In genomic region chr20:3696200-3696599, GRCh38 we compare ENCODE assay signal across 13 cellular contexts. TPM values are rescaled to one million over a fixed set of nuclear protein-coding genes. Genes with fewer than 3 reads are reported as not detected.
DNase-seq lines count a peak whose midpoint lies in the region; FAIRE-seq and TF ChIP-seq lines count a peak whose summit lies in the region.
"Had no signal": no experiment of that assay in that cellular context is flagged by ENCODE, and none has a peak within 500 bp of the region (broad histone marks: within the 10 kb centered on the region; RNA-seq: fewer than 3 reads in every experiment).

No MANE protein-coding gene starts in this region.

- H3K36me3 ChIP-seq in Karpas-422 (ENCODE audit: insufficient read depth, low read length) (no peaks in the 10 kb centered on the region), bronchial epithelial cell (ENCODE audit: control insufficient read depth, insufficient read depth, low read length) (no peaks in the 10 kb centered on the region), neural progenitor cell (no peaks in the 10 kb centered on the region)

- H3K4me1 Mint-ChIP-seq in neural progenitor cell: no peaks in the 10 kb centered on the region

- H3K4me1 ChIP-seq in Karpas-422 (ENCODE audit: low read length) (no peaks in the 10 kb centered on the region), neural progenitor cell (no peaks in the 10 kb centered on the region)

- H3K27ac ChIP-seq in Karpas-422 (ENCODE audit: low read length) (no peak overlapping the region), neural progenitor cell (no peak overlapping the region)
- H3K27ac ChIP-seq: coronary artery had no signal

- H3K27me3 Mint-ChIP-seq in neural progenitor cell (ENCODE audit: insufficient read depth, low read depth): peaks cover 6% of the 10 kb centered on the region

- H3K79me2 ChIP-seq in Karpas-422 (ENCODE audit: low read length): no peaks in the 10 kb centered on the region
- H3K79me2 ChIP-seq in neural progenitor cell (ENCODE audit: low read depth): no peaks in the 10 kb centered on the region

- H3K27ac Mint-ChIP-seq in neural progenitor cell: no peak overlapping the region
- H3K27ac Mint-ChIP-seq: activated T-helper 2 cell treated with anti-CD3 and anti-CD28 coated beads, Interferon-gamma antibody, Interleukin-2, Interleukin-4, amounts not matched to agents 10 μg/mL and 5 μg/mL and 100 μg/mL, durations not matched to agents 14 hours and 24 hours and 36 hours had no signal

- H3K9ac ChIP-seq in Karpas-422 (ENCODE audit: low read length) (no peak overlapping the region), neural progenitor cell (no peak overlapping the region)

- H4K20me1 ChIP-seq in Karpas-422 (ENCODE audit: insufficient read depth, low read depth, low read length) (no peaks in the 10 kb centered on the region), neural progenitor cell (ENCODE audit: low read depth) (no peaks in the 10 kb centered on the region)

- no peaks in the 10 kb centered on the region for H3K27me3 ChIP-seq in Karpas-422 (ENCODE audit: low read length)
- no peaks in the 10 kb centered on the region for H3K27me3 ChIP-seq in bronchial epithelial cell (ENCODE audit: control insufficient read depth, insufficient read depth, low read length)
- no peaks in the 10 kb centered on the region for H3K27me3 ChIP-seq in neural progenitor cell

- H3K9me3 ChIP-seq in Karpas-422 (ENCODE audit: low read length) (peaks cover 4% of the 10 kb centered on the region; the same call in 1 of the 2 replicates), neural progenitor cell (ENCODE audit: low read depth) (no peaks in the 10 kb centered on the region)

- peak; percentile 61 for DNase-seq in DMS 273 (lab: John Stamatoyannopoulos, UW; ENCODE audit: unreplicated experiment)
- no peak for DNase-seq in DMS 273 treated with DMSO at 0.1 percent for 48 hours (lab: John Stamatoyannopoulos, UW)
- DNase-seq in Karpas-422: peak; percentile 72
- DNase-seq in bronchial epithelial cell (ENCODE audit: low read depth): no peak
- DNase-seq in neural progenitor cell (ENCODE audit: low spot score): no peak
- no peak for DNase-seq in NOMO-1 treated with dmso at 0.1 percent for 144 hours (lab: John Stamatoyannopoulos, UW; ENCODE audit: unreplicated experiment)
- DNase-seq in mesenteric fat pad (ENCODE audit: low spot score): no peak
- no peak for DNase-seq in germinal center (ENCODE audit: low spot score)
- DNase-seq: NCI-H510A treated with DMSO at 0.1 percent for 48 hours, T-helper 9 cell had no signal

- FAIRE-seq in bronchial epithelial cell (lab: Jason Lieb, UNC): no peak

- no peaks in the 10 kb centered on the region for H3K36me3 Mint-ChIP-seq in neural progenitor cell

- H3K4me3 ChIP-seq in Karpas-422 (ENCODE audit: low read length) (no peak overlapping the region), bronchial epithelial cell (ENCODE audit: low read depth, low read length) (no peak overlapping the region), neural progenitor cell (no peak overlapping the region)
- H3K4me3 ChIP-seq: coronary artery had no signal

- no peak overlapping the region for H2AFZ ChIP-seq in Karpas-422 (ENCODE audit: low read length)
- H2AFZ ChIP-seq in neural progenitor cell (replicated peaks): no peak overlapping the region

- no peak overlapping the region for H3K4me3 Mint-ChIP-seq in neural progenitor cell

- H3K9me3 Mint-ChIP-seq in neural progenitor cell: peaks cover 3% of the 10 kb centered on the region
- H3K9me3 Mint-ChIP-seq: activated T-helper 2 cell treated with anti-CD3 and anti-CD28 coated beads, Interferon-gamma antibody, Interleukin-2, Interleukin-4, amounts not matched to agents 10 μg/mL and 5 μg/mL and 100 μg/mL, durations not matched to agents 14 hours and 24 hours and 36 hours had no signal

- H3F3A ChIP-seq in neural progenitor cell (ENCODE audit: low read depth): no peaks in the 10 kb centered on the region

- H3K4me2 ChIP-seq in Karpas-422 (ENCODE audit: low read depth, low read length, poor library complexity, severe bottlenecking) (no peak overlapping the region), neural progenitor cell (no peak overlapping the region)

- no peaks in the 10 kb centered on the region for H3K9me2 ChIP-seq in Karpas-422 (replicated peaks; ENCODE audit: insufficient read depth, low read length)

- TF ChIP-seq CTCF in bronchial epithelial cell (IDR thresholded peaks at IDR 0.05; ENCODE audit: insufficient read depth, low read length, severe bottlenecking): peak; percentile 15
- TF ChIP-seq CTCF in neural progenitor cell (IDR thresholded peaks at IDR 0.05): peak; percentile 47

RNA-seq across cellular contexts. Expression of gene ADAM33, which starts 14.4 kb away (rescaled TPM):
- not detected in 2 replicates for total RNA-seq in Karpas-422 (2014; rRNA removed; shearing (Covaris generic); ENCODE audit: low replicate concordance)
- total RNA-seq in bronchial epithelial cell (under 0.01 and 0.53 TPM in 2 replicates), neural progenitor cell (ENCODE audit: low replicate concordance) (7.0 and 18.9 TPM in 2 replicates), mesenteric fat pad (30.7 TPM)
- total RNA-seq: A172; activated T-helper 2 cell treated with anti-CD3 and anti-CD28 coated beads, Interferon-gamma antibody, Interleukin-2, Interleukin-4, amounts not matched to agents 10 μg/mL and 5 μg/mL and 100 μg/mL, durations not matched to agents 14 hours and 24 hours and 36 hours had no signal

RNA-seq across cellular contexts. Expression of gene SIGLEC1, which starts 16.2 kb away (rescaled TPM):
- total RNA-seq in Karpas-422 (2014; rRNA removed; shearing (Covaris generic); ENCODE audit: low replicate concordance): not detected in 2 replicates
- total RNA-seq in bronchial epithelial cell (not detected in 2 replicates), neural progenitor cell (ENCODE audit: low replicate concordance) (not detected in 2 replicates), mesenteric fat pad (45.1 TPM)
- total RNA-seq: A172; activated T-helper 2 cell treated with anti-CD3 and anti-CD28 coated beads, Interferon-gamma antibody, Interleukin-2, Interleukin-4, amounts not matched to agents 10 μg/mL and 5 μg/mL and 100 μg/mL, durations not matched to agents 14 hours and 24 hours and 36 hours had no signal

RNA-seq across cellular contexts. Expression of gene GFRA4, which starts 33.0 kb away (rescaled TPM):
- not detected in 2 replicates for total RNA-seq in Karpas-422 (2014; rRNA removed; shearing (Covaris generic); ENCODE audit: low replicate concordance)
- not detected in 2 replicates for total RNA-seq in bronchial epithelial cell
- total RNA-seq in neural progenitor cell (ENCODE audit: low replicate concordance): not detected in 2 replicates
- not detected for total RNA-seq in mesenteric fat pad
- total RNA-seq: A172; activated T-helper 2 cell treated with anti-CD3 and anti-CD28 coated beads, Interferon-gamma antibody, Interleukin-2, Interleukin-4, amounts not matched to agents 10 μg/mL and 5 μg/mL and 100 μg/mL, durations not matched to agents 14 hours and 24 hours and 36 hours had no signal

RNA-seq across cellular contexts. Expression of gene HSPA12B, which starts 36.3 kb away (rescaled TPM):
- total RNA-seq in Karpas-422 (2014; rRNA removed; shearing (Covaris generic); ENCODE audit: low replicate concordance): not detected in 2 replicates
- total RNA-seq in bronchial epithelial cell (not detected in 2 replicates), neural progenitor cell (ENCODE audit: low replicate concordance) (0.15 and 0.71 TPM in 2 replicates), mesenteric fat pad (28.0 TPM)
- total RNA-seq: A172 had no signal

Comparison
In these comparisons a context has a peak if more than half of its experiments do, and no peak if none do; other contexts are left out.
1. DNase-seq: peak in DMS 273 (single experiment) and Karpas-422 (single experiment); none in DMS 273 treated with DMSO at 0.1 percent for 48 hours (single experiment), bronchial epithelial cell (single experiment), neural progenitor cell (single experiment), NOMO-1 treated with dmso at 0.1 percent for 144 hours (single experiment), mesenteric fat pad (single experiment) and germinal center (single experiment).
2. RNA of gene SIGLEC1, which starts 16.2 kb away (total RNA-seq): 45.1 TPM in mesenteric fat pad (single experiment); not detected in Karpas-422, not detected in bronchial epithelial cell and not detected in neural progenitor cell; every median in the first group is over 10 times any median in the second.